In the genomic region with DNA sequence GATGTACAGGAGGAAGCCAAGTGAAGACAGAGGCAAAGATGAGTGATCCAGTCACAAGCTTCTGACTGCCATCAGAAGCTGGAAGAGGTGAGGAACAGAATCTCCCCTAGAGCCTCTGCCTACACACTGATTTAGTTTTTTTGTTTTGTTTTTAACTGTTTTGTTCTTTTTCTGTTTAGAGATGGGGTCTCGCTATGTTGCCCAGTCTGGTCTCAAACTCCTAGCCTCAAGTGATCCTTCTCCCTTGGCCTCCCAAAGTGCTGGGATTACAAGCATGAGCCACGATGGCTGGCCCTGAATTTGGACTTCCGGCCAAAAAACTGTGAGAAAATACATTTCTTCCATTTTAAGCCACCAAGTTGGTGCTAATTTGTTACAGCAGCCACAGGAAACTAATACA, we compare ENCODE assay signal across 22 cellular contexts.
"Had no signal": no experiment of that assay in that cellular context is flagged by ENCODE, and none has a peak within 500 bp of the region (broad histone marks: within the 10 kb centered on the region; RNA-seq: fewer than 3 reads in every experiment).

No MANE protein-coding gene starts in this region.

- H3K27ac Mint-ChIP-seq: activated naive CD4-positive, alpha-beta T cell treated with anti-CD3 and anti-CD28 coated beads, Interleukin-2, amount 50 U/mL, for 72 hours; activated T-helper 1 cell treated with anti-CD3 and anti-CD28 coated beads, Interleukin-12 subunit alpha, Interleukin-12 subunit beta, Interleukin-2, Interleukin-4 antibody, amounts not matched to agents 30 ng/mL and 10 ng/mL and 1 ng/mL, durations not matched to agents 14 hours and 24 hours and 36 hours had no signal

- H3K27ac ChIP-seq: adrenal gland, gastroesophageal sphincter, heart right ventricle, ovary, psoas muscle, skin epidermis, thyroid gland, WERI-Rb-1 had no signal

- H3K9me3 Mint-ChIP-seq: immature natural killer cell had no signal

- H3K4me3 ChIP-seq: adrenal gland, gastroesophageal sphincter, heart right ventricle, ovary, psoas muscle, skin epidermis, thyroid gland had no signal

- DNase-seq: activated CD4-positive, alpha-beta T cell treated with anti-CD3 and anti-CD28 coated beads, Interleukin-2, amount 50 U/mL, for 48 hours; activated gamma-delta T cell treated with Interleukin-2 at 50 U/mL for 16 hours; adrenal gland; cerebellar nuclear complex; cortex of kidney; heart right ventricle; left ventricle myocardium superior; ovary; psoas muscle; right cardiac atrium; stimulated activated CD4-positive, alpha-beta T cell treated with anti-CD3 and anti-CD28 coated beads, Interleukin-15, amount 100 ng/mL, for 24 hours; stimulated activated CD4-positive, alpha-beta T cell treated with anti-CD3 and anti-CD28 coated beads, Interleukin-2, amount 100 ng/mL, for 48 hours; thyroid gland; WERI-Rb-1 had no signal

- ATAC-seq: activated naive CD4-positive, alpha-beta T cell treated with anti-CD3 and anti-CD28 coated beads, Interleukin-2, amount 50 U/mL, for 72 hours; gastroesophageal sphincter; heart right ventricle; left ventricle myocardium superior; right cardiac atrium had no signal

- H3K27me3 ChIP-seq: adrenal gland, gastroesophageal sphincter, heart right ventricle, ovary, thyroid gland had no signal

- H3K36me3 ChIP-seq: adrenal gland, gastroesophageal sphincter, heart right ventricle, ovary, thyroid gland, WERI-Rb-1 had no signal

- H3K4me3 Mint-ChIP-seq: activated T-helper 1 cell treated with anti-CD3 and anti-CD28 coated beads, Interleukin-12 subunit alpha, Interleukin-12 subunit beta, Interleukin-2, Interleukin-4 antibody, amounts not matched to agents 30 ng/mL and 10 ng/mL and 1 ng/mL, durations not matched to agents 14 hours and 24 hours and 36 hours had no signal

- H3K4me1 ChIP-seq: adrenal gland, thyroid gland had no signal

- FAIRE-seq: astrocyte, bronchial epithelial cell, endometrium had no signal

- H3K9me3 ChIP-seq: adrenal gland, gastroesophageal sphincter, heart right ventricle, ovary, psoas muscle, thyroid gland had no signal
